Comparison of ENCODE assay signal across 18 cellular contexts in the genomic region with DNA sequence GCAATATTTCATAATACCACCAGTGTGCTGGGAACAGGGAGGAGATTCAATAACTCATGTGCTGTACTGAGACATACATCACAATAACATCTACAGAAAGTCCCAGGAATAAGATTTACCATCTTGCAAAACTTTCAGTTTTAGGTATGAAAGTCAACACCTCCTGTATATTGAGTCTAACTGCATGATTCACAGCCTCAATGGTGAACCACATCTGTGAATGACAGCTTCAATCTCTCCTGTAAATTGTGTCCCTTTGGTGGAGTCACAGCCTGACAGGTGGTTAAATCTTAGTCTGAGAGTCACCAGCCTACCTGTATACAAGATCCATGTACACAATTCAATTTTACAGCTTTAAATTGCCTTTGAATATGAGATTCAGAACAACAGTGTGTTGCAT.
A peak's percentile ranks its signal among the peaks of the same experiment; 100 is the strongest.
DNase-seq lines count a peak whose midpoint lies in the region; ATAC-seq and TF ChIP-seq lines count a peak whose summit lies in the region.
"Had no signal": no experiment of that assay in that cellular context is flagged by ENCODE, and none has a peak within 500 bp of the region (broad histone marks: within the 10 kb centered on the region; RNA-seq: fewer than 3 reads in every experiment).

No MANE protein-coding gene starts in this region.

- DNase-seq in activated T-cell treated with anti-CD3 and anti-CD28 coated beads for 24 hours (ENCODE audit: low read depth) = peak; percentile 11
- DNase-seq in activated T-cell treated with anti-CD3 and anti-CD28 coated beads, Interleukin-2, amount 50 U/mL, for 1 hour = no peak
- DNase-seq in T-helper 2 cell treated with Interferon-gamma antibody and Interleukin-4, amounts not matched to agents 5 μg/mL and 100 μg/mL, for 36 hours (ENCODE audit: low spot score) = peak; percentile 39
- peak; percentile 52 for DNase-seq in activated CD8-positive, alpha-beta T cell treated with anti-CD3 and anti-CD28 coated beads for 36 hours
- no peak for DNase-seq in activated naive CD8-positive, alpha-beta T cell treated with anti-CD3 and anti-CD28 coated beads, Interleukin-2, amount 50 U/mL, for 24 hours
- DNase-seq: Calu3; CD4-positive, CD25-positive, alpha-beta regulatory T cell; DMS53; H9; NCI-H1048; NCI-H1436 treated with DMSO at 0.1 percent for 48 hours; NCI-H2029 treated with DMSO at 0.1 percent for 48 hours; NCI-H2171 treated with DMSO at 0.1 percent for 48 hours; NCI-H446 treated with DMSO at 0.1 percent for 48 hours; PC-3 had no signal

- POLR2A ChIA-PET in activated CD8-positive, alpha-beta T cell treated with anti-CD3 and anti-CD28 coated beads for 36 hours (lab: Charles Lee) = no interaction called here

- peaks cover 36% of the 10 kb centered on the region for H3K4me1 Mint-ChIP-seq in T-helper 2 cell treated with Interferon-gamma antibody and Interleukin-4, amounts not matched to agents 5 μg/mL and 100 μg/mL, for 36 hours (ENCODE audit: low read depth)
- H3K4me1 Mint-ChIP-seq in activated CD8-positive, alpha-beta T cell treated with anti-CD3 and anti-CD28 coated beads for 36 hours (ENCODE audit: low read depth) = peaks cover 28% of the 10 kb centered on the region
- H3K4me1 Mint-ChIP-seq in activated naive CD8-positive, alpha-beta T cell treated with anti-CD3 and anti-CD28 coated beads, Interleukin-2, amount 50 U/mL, for 24 hours = peaks cover 44% of the 10 kb centered on the region
- H3K4me1 Mint-ChIP-seq: H9 had no signal

- CTCF ChIA-PET in activated CD8-positive, alpha-beta T cell treated with anti-CD3 and anti-CD28 coated beads for 36 hours (lab: Charles Lee) = interaction anchor here (0.7 to 1.5 kb wide), 2 partner anchors 12 to 35 kb away, joined by 3 to 5 read pairs; no protein-coding TSS in a partner anchor

- no peaks in the 10 kb centered on the region for H3K36me3 Mint-ChIP-seq in T-helper 2 cell treated with Interferon-gamma antibody and Interleukin-4, amounts not matched to agents 5 μg/mL and 100 μg/mL, for 36 hours (ENCODE audit: low read depth)
- no peaks in the 10 kb centered on the region for H3K36me3 Mint-ChIP-seq in activated CD8-positive, alpha-beta T cell treated with anti-CD3 and anti-CD28 coated beads for 36 hours (ENCODE audit: low read depth)
- H3K36me3 Mint-ChIP-seq in activated naive CD8-positive, alpha-beta T cell treated with anti-CD3 and anti-CD28 coated beads, Interleukin-2, amount 50 U/mL, for 24 hours (ENCODE audit: low read depth) = no peaks in the 10 kb centered on the region
- H3K36me3 Mint-ChIP-seq: CD4-positive, CD25-positive, alpha-beta regulatory T cell had no signal

- peak; percentile 85 for ATAC-seq in activated CD8-positive, alpha-beta T cell treated with anti-CD3 and anti-CD28 coated beads for 36 hours
- peak; percentile 81 for ATAC-seq in activated naive CD8-positive, alpha-beta T cell treated with anti-CD3 and anti-CD28 coated beads, Interleukin-2, amount 50 U/mL, for 24 hours
- ATAC-seq in GM21423 (IDR thresholded peaks at IDR 0.05; ENCODE audit: unreplicated experiment) (no peak), GM21390 (IDR thresholded peaks at IDR 0.05; ENCODE audit: unreplicated experiment) (no peak), HG03342 (IDR thresholded peaks at IDR 0.05; ENCODE audit: unreplicated experiment) (no peak)
- ATAC-seq: PC-3 had no signal

- no peak for TF ChIP-seq CTCF in activated CD8-positive, alpha-beta T cell treated with anti-CD3 and anti-CD28 coated beads for 36 hours (IDR thresholded peaks at IDR 0.05)

- H3K9me3 Mint-ChIP-seq in T-helper 2 cell treated with Interferon-gamma antibody and Interleukin-4, amounts not matched to agents 5 μg/mL and 100 μg/mL, for 36 hours = no peaks in the 10 kb centered on the region
- H3K9me3 Mint-ChIP-seq in activated CD8-positive, alpha-beta T cell treated with anti-CD3 and anti-CD28 coated beads for 36 hours = no peaks in the 10 kb centered on the region
- H3K9me3 Mint-ChIP-seq in activated naive CD8-positive, alpha-beta T cell treated with anti-CD3 and anti-CD28 coated beads, Interleukin-2, amount 50 U/mL, for 24 hours = no peaks in the 10 kb centered on the region
- H3K9me3 Mint-ChIP-seq: CD4-positive, CD25-positive, alpha-beta regulatory T cell; H9 had no signal

- peak overlapping the region; percentile 36 for H3K27ac Mint-ChIP-seq in T-helper 2 cell treated with Interferon-gamma antibody and Interleukin-4, amounts not matched to agents 5 μg/mL and 100 μg/mL, for 36 hours
- H3K27ac Mint-ChIP-seq in activated CD8-positive, alpha-beta T cell treated with anti-CD3 and anti-CD28 coated beads for 36 hours = peak overlapping the region; percentile 34
- H3K27ac Mint-ChIP-seq in activated naive CD8-positive, alpha-beta T cell treated with anti-CD3 and anti-CD28 coated beads, Interleukin-2, amount 50 U/mL, for 24 hours = peak overlapping the region; percentile 56
- H3K27ac Mint-ChIP-seq: CD4-positive, CD25-positive, alpha-beta regulatory T cell; H9 had no signal

- intact Hi-C loops in activated CD8-positive, alpha-beta T cell treated with anti-CD3 and anti-CD28 coated beads for 36 hours (cut with micrococcal nuclease) = no loop called here

- no peak overlapping the region for H3K4me3 Mint-ChIP-seq in T-helper 2 cell treated with Interferon-gamma antibody and Interleukin-4, amounts not matched to agents 5 μg/mL and 100 μg/mL, for 36 hours
- no peak overlapping the region for H3K4me3 Mint-ChIP-seq in activated CD8-positive, alpha-beta T cell treated with anti-CD3 and anti-CD28 coated beads for 36 hours
- no peak overlapping the region for H3K4me3 Mint-ChIP-seq in activated naive CD8-positive, alpha-beta T cell treated with anti-CD3 and anti-CD28 coated beads, Interleukin-2, amount 50 U/mL, for 24 hours
- H3K4me3 Mint-ChIP-seq: CD4-positive, CD25-positive, alpha-beta regulatory T cell; H9 had no signal

- no peaks in the 10 kb centered on the region for H3K27me3 Mint-ChIP-seq in T-helper 2 cell treated with Interferon-gamma antibody and Interleukin-4, amounts not matched to agents 5 μg/mL and 100 μg/mL, for 36 hours (ENCODE audit: low read depth)
- no peaks in the 10 kb centered on the region for H3K27me3 Mint-ChIP-seq in activated CD8-positive, alpha-beta T cell treated with anti-CD3 and anti-CD28 coated beads for 36 hours
- H3K27me3 Mint-ChIP-seq in activated naive CD8-positive, alpha-beta T cell treated with anti-CD3 and anti-CD28 coated beads, Interleukin-2, amount 50 U/mL, for 24 hours = no peaks in the 10 kb centered on the region
- H3K27me3 Mint-ChIP-seq: CD4-positive, CD25-positive, alpha-beta regulatory T cell had no signal

Comparison
In these comparisons a context has a peak if more than half of its experiments do, and no peak if none do; other contexts are left out.
1. DNase-seq: peak in activated T-cell treated with anti-CD3 and anti-CD28 coated beads for 24 hours (single experiment), T-helper 2 cell treated with Interferon-gamma antibody and Interleukin-4, amounts not matched to agents 5 μg/mL and 100 μg/mL, for 36 hours (single experiment) and activated CD8-positive, alpha-beta T cell treated with anti-CD3 and anti-CD28 coated beads for 36 hours (single experiment); none in activated T-cell treated with anti-CD3 and anti-CD28 coated beads, Interleukin-2, amount 50 U/mL, for 1 hour (single experiment) and activated naive CD8-positive, alpha-beta T cell treated with anti-CD3 and anti-CD28 coated beads, Interleukin-2, amount 50 U/mL, for 24 hours (single experiment).
2. ATAC-seq: peak in activated CD8-positive, alpha-beta T cell treated with anti-CD3 and anti-CD28 coated beads for 36 hours (single experiment) and activated naive CD8-positive, alpha-beta T cell treated with anti-CD3 and anti-CD28 coated beads, Interleukin-2, amount 50 U/mL, for 24 hours (single experiment); none in GM21423 (single experiment), GM21390 (single experiment) and HG03342 (single experiment).
3. Peak in every context shown above with its lines, with median percentiles within 50 percentile points of each other: H3K27ac Mint-ChIP-seq.